13 cellular contexts compared by ENCODE assay signal in the genomic region with DNA sequence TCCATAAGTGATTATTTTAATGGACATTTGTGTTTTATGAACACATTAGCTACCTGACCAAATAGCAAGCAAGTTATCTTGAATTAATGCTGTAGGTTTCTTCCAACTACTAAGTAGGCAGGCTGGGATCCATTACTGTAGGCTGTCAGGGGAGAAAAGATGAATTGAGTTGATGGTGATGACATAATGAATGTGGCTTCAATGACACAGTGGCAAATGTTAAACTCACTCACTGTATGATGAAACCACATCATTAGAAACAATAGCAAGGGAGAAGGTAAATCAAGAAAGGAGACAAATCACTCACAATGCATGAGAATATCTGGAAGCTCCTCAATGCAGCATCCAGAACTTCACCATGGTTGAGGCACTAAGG.
A peak's percentile ranks its signal among the peaks of the same experiment; 100 is the strongest.
DNase-seq lines count a peak whose midpoint lies in the region; ATAC-seq and TF ChIP-seq lines count a peak whose summit lies in the region.
"Had no signal": no experiment of that assay in that cellular context is flagged by ENCODE, and none has a peak within 500 bp of the region (broad histone marks: within the 10 kb centered on the region; RNA-seq: fewer than 3 reads in every experiment).

No MANE protein-coding gene starts in this region.

- TF ChIP-seq CTCF in heart right ventricle (IDR thresholded peaks at IDR 0.05) = no peak
- TF ChIP-seq CTCF in CD4-positive, alpha-beta T cell (IDR thresholded peaks at IDR 0.05) = no peak

- CTCF ChIA-PET in CD4-positive, alpha-beta T cell (lab: Charles Lee) = no interaction called here

- no peak overlapping the region for H3K4me3 ChIP-seq in heart right ventricle

- POLR2A ChIA-PET in CD4-positive, alpha-beta T cell (lab: Charles Lee) = no interaction called here

- H3K36me3 Mint-ChIP-seq in activated T-helper 17 cell treated with anti-CD3 and anti-CD28 coated beads, Interleukin-2, amount 50 U/mL, for 72 hours (ENCODE audit: low read depth) = no peaks in the 10 kb centered on the region
- no peaks in the 10 kb centered on the region for H3K36me3 Mint-ChIP-seq in stimulated activated effector memory CD8-positive, alpha-beta T cell treated with anti-CD3 and anti-CD28 coated beads, Interleukin-12 subunit alpha, Interleukin-12 subunit beta, amount 100 ng/mL, for 72 hours
- no peaks in the 10 kb centered on the region for H3K36me3 Mint-ChIP-seq in CD4-positive, alpha-beta T cell (ENCODE audit: low read depth)
- H3K36me3 Mint-ChIP-seq: CD8-positive, alpha-beta memory T cell; type B pancreatic cell had no signal

- no peak overlapping the region for H3K27ac Mint-ChIP-seq in activated T-helper 17 cell treated with anti-CD3 and anti-CD28 coated beads, Interleukin-2, amount 50 U/mL, for 72 hours
- no peak overlapping the region for H3K27ac Mint-ChIP-seq in stimulated activated effector memory CD8-positive, alpha-beta T cell treated with anti-CD3 and anti-CD28 coated beads, Interleukin-12 subunit alpha, Interleukin-12 subunit beta, amount 100 ng/mL, for 72 hours
- H3K27ac Mint-ChIP-seq in CD4-positive, alpha-beta T cell = no peak overlapping the region
- H3K27ac Mint-ChIP-seq: activated naive CD4-positive, alpha-beta T cell treated with anti-CD3 and anti-CD28 coated beads for 36 hours; type B pancreatic cell had no signal

- DNase-seq in stimulated activated effector memory CD8-positive, alpha-beta T cell treated with anti-CD3 and anti-CD28 coated beads, Interleukin-12 subunit alpha, Interleukin-12 subunit beta, amount 100 ng/mL, for 72 hours (ENCODE audit: low spot score in 2 of 2) = no peak
- no peak for DNase-seq in heart right ventricle
- DNase-seq in CD4-positive, alpha-beta T cell = no peak
- DNase-seq: activated CD8-positive, alpha-beta memory T cell treated with anti-CD3 and anti-CD28 coated beads for 24 hours; activated naive CD4-positive, alpha-beta T cell treated with anti-CD3 and anti-CD28 coated beads for 36 hours; CD8-positive, alpha-beta memory T cell; NCI-H1092 had no signal

- no peaks in the 10 kb centered on the region for H3K9me3 Mint-ChIP-seq in activated T-helper 17 cell treated with anti-CD3 and anti-CD28 coated beads, Interleukin-2, amount 50 U/mL, for 72 hours
- H3K9me3 Mint-ChIP-seq in stimulated activated effector memory CD8-positive, alpha-beta T cell treated with anti-CD3 and anti-CD28 coated beads, Interleukin-12 subunit alpha, Interleukin-12 subunit beta, amount 100 ng/mL, for 72 hours = no peaks in the 10 kb centered on the region
- no peaks in the 10 kb centered on the region for H3K9me3 Mint-ChIP-seq in CD4-positive, alpha-beta T cell
- H3K9me3 Mint-ChIP-seq: activated naive CD4-positive, alpha-beta T cell treated with anti-CD3 and anti-CD28 coated beads for 36 hours; CD8-positive, alpha-beta memory T cell; T-helper 2 cell treated with Interferon-gamma antibody and Interleukin-4, amounts not matched to agents 5 μg/mL and 100 μg/mL, for 36 hours had no signal

- ATAC-seq in GM21390 (IDR thresholded peaks at IDR 0.05; ENCODE audit: unreplicated experiment) = peak; percentile 24
- peak; percentile 28 for ATAC-seq in HG03135 (IDR thresholded peaks at IDR 0.05; ENCODE audit: unreplicated experiment)
- peak; percentile 78 for ATAC-seq in activated T-helper 17 cell treated with anti-CD3 and anti-CD28 coated beads, Interleukin-2, amount 50 U/mL, for 72 hours (replicated peaks)
- peak; percentile 67 for ATAC-seq in stimulated activated effector memory CD8-positive, alpha-beta T cell treated with anti-CD3 and anti-CD28 coated beads, Interleukin-12 subunit alpha, Interleukin-12 subunit beta, amount 100 ng/mL, for 72 hours
- ATAC-seq in GM18873 (IDR thresholded peaks at IDR 0.05; ENCODE audit: low FRiP score, unreplicated experiment) = no peak
- no peak for ATAC-seq in heart right ventricle
- ATAC-seq in CD4-positive, alpha-beta T cell (ENCODE audit: poor library complexity) = no peak

- peaks cover 10% of the 10 kb centered on the region for H3K27me3 Mint-ChIP-seq in activated T-helper 17 cell treated with anti-CD3 and anti-CD28 coated beads, Interleukin-2, amount 50 U/mL, for 72 hours
- no peaks in the 10 kb centered on the region for H3K27me3 Mint-ChIP-seq in CD4-positive, alpha-beta T cell
- H3K27me3 Mint-ChIP-seq: type B pancreatic cell had no signal

- intact Hi-C loops in heart right ventricle (cut with DNase I) = no loop called here
- intact Hi-C loops in CD4-positive, alpha-beta T cell (cut with DNase I, micrococcal nuclease) = no loop called here

- no peaks in the 10 kb centered on the region for H3K36me3 ChIP-seq in heart right ventricle

- H3K4me1 ChIP-seq in heart right ventricle = peaks cover 0 to 23% (median 10%) of the 10 kb centered on the region in 9 donors

- H3K4me3 Mint-ChIP-seq in activated T-helper 17 cell treated with anti-CD3 and anti-CD28 coated beads, Interleukin-2, amount 50 U/mL, for 72 hours = peak overlapping the region; percentile 19
- no peak overlapping the region for H3K4me3 Mint-ChIP-seq in stimulated activated effector memory CD8-positive, alpha-beta T cell treated with anti-CD3 and anti-CD28 coated beads, Interleukin-12 subunit alpha, Interleukin-12 subunit beta, amount 100 ng/mL, for 72 hours
- no peak overlapping the region for H3K4me3 Mint-ChIP-seq in CD4-positive, alpha-beta T cell
- H3K4me3 Mint-ChIP-seq: activated naive CD4-positive, alpha-beta T cell treated with anti-CD3 and anti-CD28 coated beads for 36 hours; T-helper 2 cell treated with Interferon-gamma antibody and Interleukin-4, amounts not matched to agents 5 μg/mL and 100 μg/mL, for 36 hours; type B pancreatic cell had no signal

- H3K27ac ChIP-seq in heart right ventricle = no peak overlapping the region
- no peak overlapping the region for H3K27ac ChIP-seq in CD4-positive, alpha-beta T cell (ENCODE audit: low read depth, low read length)

- no peaks in the 10 kb centered on the region for H3K27me3 ChIP-seq in heart right ventricle
- peaks cover 3% of the 10 kb centered on the region for H3K27me3 ChIP-seq in CD4-positive, alpha-beta T cell (ENCODE audit: control insufficient read depth, insufficient read depth, low read length)

- H3K4me1 Mint-ChIP-seq in activated T-helper 17 cell treated with anti-CD3 and anti-CD28 coated beads, Interleukin-2, amount 50 U/mL, for 72 hours = peaks cover 5% of the 10 kb centered on the region
- H3K4me1 Mint-ChIP-seq in stimulated activated effector memory CD8-positive, alpha-beta T cell treated with anti-CD3 and anti-CD28 coated beads, Interleukin-12 subunit alpha, Interleukin-12 subunit beta, amount 100 ng/mL, for 72 hours = no peaks in the 10 kb centered on the region
- H3K4me1 Mint-ChIP-seq in CD4-positive, alpha-beta T cell (ENCODE audit: low read depth) = no peaks in the 10 kb centered on the region

- no peaks in the 10 kb centered on the region for H3K9me3 ChIP-seq in heart right ventricle
- H3K9me3 ChIP-seq in CD4-positive, alpha-beta T cell (ENCODE audit: control insufficient read depth, low read length) = no peaks in the 10 kb centered on the region

Comparison
In these comparisons a context has a peak if more than half of its experiments do, and no peak if none do; other contexts are left out.
1. ATAC-seq: peak in GM21390 (single experiment), HG03135 (single experiment), activated T-helper 17 cell treated with anti-CD3 and anti-CD28 coated beads, Interleukin-2, amount 50 U/mL, for 72 hours (single experiment) and stimulated activated effector memory CD8-positive, alpha-beta T cell treated with anti-CD3 and anti-CD28 coated beads, Interleukin-12 subunit alpha, Interleukin-12 subunit beta, amount 100 ng/mL, for 72 hours (single experiment); none in GM18873 (single experiment), heart right ventricle (0 of 8) and CD4-positive, alpha-beta T cell (single experiment).